9 cellular contexts compared by ENCODE assay signal in genomic region chr7:135979674-135980660, GRCh38. TPM values are rescaled to one million over a fixed set of nuclear protein-coding genes. Genes with fewer than 3 reads are reported as not detected.
DNase-seq lines count a peak whose midpoint lies in the region; ATAC-seq, FAIRE-seq and TF ChIP-seq lines count a peak whose summit lies in the region.
"Had no signal": no experiment of that assay in that cellular context is flagged by ENCODE, and none has a peak within 500 bp of the region (broad histone marks: within the 10 kb centered on the region; RNA-seq: fewer than 3 reads in every experiment).

No MANE protein-coding gene starts in this region.

- intact Hi-C loops in posterior vena cava (cut with DNase I): loop anchor here in 1 of 2 donors (10.0 kb wide), 1 partner anchor 315 kb away; the partner anchor contains the start of gene STMP1

- H4K20me1 ChIP-seq in neural progenitor cell (ENCODE audit: low read depth): peaks cover 16% of the 10 kb centered on the region

- no peak overlapping the region for H3K4me3 Mint-ChIP-seq in neural progenitor cell

- FAIRE-seq in GM12892 (lab: Jason Lieb, UNC): peak; percentile 9
- FAIRE-seq: colon had no signal

- TF ChIP-seq CTCF in astrocyte of the spinal cord (IDR thresholded peaks at IDR 0.05; ENCODE audit: low read depth, low read length) (no peak), neural progenitor cell (IDR thresholded peaks at IDR 0.05) (no peak)

- H3K4me2 ChIP-seq in neural progenitor cell: no peak overlapping the region

- H3K27ac Mint-ChIP-seq in neural progenitor cell: no peak overlapping the region

- peaks cover 13% of the 10 kb centered on the region for H3K4me1 Mint-ChIP-seq in neural progenitor cell

- H3K36me3 ChIP-seq in neural progenitor cell: peaks cover 4% of the 10 kb centered on the region

- no peak overlapping the region for H3K9ac ChIP-seq in neural progenitor cell

- ATAC-seq in HG03342 (IDR thresholded peaks at IDR 0.05; ENCODE audit: unreplicated experiment): peak; percentile 26

- H3F3A ChIP-seq in neural progenitor cell (ENCODE audit: low read depth): no peaks in the 10 kb centered on the region

- peaks cover 21% of the 10 kb centered on the region for H3K79me2 ChIP-seq in neural progenitor cell (ENCODE audit: low read depth)

- H3K4me1 ChIP-seq in neural progenitor cell: peaks cover 10% of the 10 kb centered on the region

- H2AFZ ChIP-seq in neural progenitor cell (replicated peaks): peak overlapping the region; percentile 1

- no peaks in the 10 kb centered on the region for H3K9me3 ChIP-seq in neural progenitor cell (ENCODE audit: low read depth)

- no peaks in the 10 kb centered on the region for H3K36me3 Mint-ChIP-seq in neural progenitor cell

- in situ Hi-C loops in astrocyte of the spinal cord (cut with HindIII; ENCODE audit: low sequenced_read_pairs): no loop called here

- H3K9me3 Mint-ChIP-seq in neural progenitor cell: no peaks in the 10 kb centered on the region

- no peak for DNase-seq in GM12892 (ENCODE audit: insufficient read length)
- peak; percentile 46 for DNase-seq in astrocyte of the spinal cord (ENCODE audit: low read depth, low spot score)
- no peak for DNase-seq in neural progenitor cell (ENCODE audit: low spot score)
- no peak for DNase-seq in OCI-M1 (lab: John Stamatoyannopoulos, UW)
- no peak for DNase-seq in posterior vena cava (ENCODE audit: low spot score)
- no peak for DNase-seq in GM03348 (ENCODE audit: low spot score)
- DNase-seq in activated gamma-delta T cell treated with Interleukin-2 at 50 U/mL for 16 hours: no peak

- no peak for TF ChIP-seq POLR2A in GM12892 (IDR thresholded peaks at IDR 0.05; ENCODE audit: low read depth, low read length)

- no peak overlapping the region for H3K4me3 ChIP-seq in astrocyte of the spinal cord (ENCODE audit: low read depth, low read length)
- H3K4me3 ChIP-seq in neural progenitor cell: no peak overlapping the region

- no peaks in the 10 kb centered on the region for H3K27me3 ChIP-seq in neural progenitor cell

- peaks cover 4% of the 10 kb centered on the region for H3K27me3 Mint-ChIP-seq in neural progenitor cell (ENCODE audit: insufficient read depth, low read depth)

- no peak overlapping the region for H3K27ac ChIP-seq in neural progenitor cell

RNA-seq across cellular contexts. Expression of gene MTPN, which starts 2.8 kb away (rescaled TPM):
- 62.5 TPM for polyA plus RNA-seq in GM12892 (2012; ENCODE audit: missing spikeins)
- total RNA-seq in neural progenitor cell (ENCODE audit: low replicate concordance) (113 and 170 TPM in 2 replicates), posterior vena cava (10 to 100 TPM; 89.3 to 95.0 TPM)
